19 cellular contexts compared by ENCODE assay signal in genomic region chr17:28878158-28878910, GRCh38. TPM values are rescaled to one million over a fixed set of nuclear protein-coding genes. Genes with fewer than 3 reads are reported as not detected.
A peak's percentile ranks its signal among the peaks of the same experiment; 100 is the strongest.
DNase-seq lines count a peak whose midpoint lies in the region; ATAC-seq and TF ChIP-seq lines count a peak whose summit lies in the region.
"Had no signal": no experiment of that assay in that cellular context is flagged by ENCODE, and none has a peak within 500 bp of the region (broad histone marks: within the 10 kb centered on the region; RNA-seq: fewer than 3 reads in every experiment).

No MANE protein-coding gene starts in this region.

- H3K27ac ChIP-seq in foreskin keratinocyte: peak overlapping the region; percentile 1
- H3K27ac ChIP-seq: coronary artery, SJSA1, thyroid gland had no signal

- no peaks in the 10 kb centered on the region for H3K27me3 ChIP-seq in Caco-2 (replicated peaks; ENCODE audit: control insufficient read depth, insufficient read depth, low read length)
- H3K27me3 ChIP-seq in foreskin keratinocyte: no peaks in the 10 kb centered on the region
- H3K27me3 ChIP-seq: SJSA1, thyroid gland had no signal

- no peak overlapping the region for H3K4me3 ChIP-seq in Caco-2 (ENCODE audit: low read depth, low read length)
- H3K4me3 ChIP-seq: coronary artery, GM12878, SJSA1, thyroid gland had no signal

- H3K27ac Mint-ChIP-seq in Caco-2 (ENCODE audit: unreplicated experiment): peak overlapping the region; percentile 13
- peak overlapping the region; percentile 13 for H3K27ac Mint-ChIP-seq in activated T-helper 1 cell treated with anti-CD3 and anti-CD28 coated beads, Interleukin-12 subunit alpha, Interleukin-12 subunit beta, Interleukin-2, Interleukin-4 antibody, amounts not matched to agents 30 ng/mL and 10 ng/mL and 1 ng/mL, durations not matched to agents 14 hours and 24 hours and 36 hours
- H3K27ac Mint-ChIP-seq: activated CD4-positive, alpha-beta T cell treated with anti-CD3 and anti-CD28 coated beads, Interleukin-2, amount 10 ng/mL, durations not matched to agents 7 days and 5 days; CD8-positive, alpha-beta T cell; T-helper 1 cell treated with Interleukin-12 subunit alpha and Interleukin-12 subunit beta and Interleukin-4 antibody, amounts not matched to agents 30 μg/mL and 1 μg/mL, for 36 hours had no signal

- peak; percentile 78 for ATAC-seq in foreskin keratinocyte
- ATAC-seq: CD8-positive, alpha-beta T cell had no signal

- TF ChIP-seq CTCF in Caco-2 (IDR thresholded peaks at IDR 0.05; ENCODE audit: insufficient read depth in 1 of 2, low read depth in 1 of 2, low read length in 1 of 2, severe bottlenecking in 1 of 2, unreplicated experiment in 1 of 2) (no peak), foreskin keratinocyte (conservative IDR thresholded peaks at IDR 0.05) (no peak)

- peaks cover 21% of the 10 kb centered on the region for H3K36me3 Mint-ChIP-seq in Caco-2 (ENCODE audit: insufficient read depth, unreplicated experiment)
- peaks cover 34% of the 10 kb centered on the region for H3K36me3 Mint-ChIP-seq in activated T-helper 1 cell treated with anti-CD3 and anti-CD28 coated beads, Interleukin-12 subunit alpha, Interleukin-12 subunit beta, Interleukin-2, Interleukin-4 antibody, amounts not matched to agents 30 ng/mL and 10 ng/mL and 1 ng/mL, durations not matched to agents 14 hours and 24 hours and 36 hours (ENCODE audit: low read depth)

- CTCF ChIA-PET in Caco-2 (lab: Charles Lee): interaction anchor here (0.6 to 4.8 kb wide), 8 partner anchors 17 to 151 kb away, joined by 3 to 70 read pairs (median 6); partner anchors contain the start of genes FAM222B and TLCD1

- DNase-seq in NCI-H2171 treated with DMSO at 0.1 percent for 48 hours (lab: John Stamatoyannopoulos, UW): peak; percentile 58
- no peak for DNase-seq in NCI-H2171 (lab: John Stamatoyannopoulos, UW)
- no peak for DNase-seq in Caco-2
- no peak for DNase-seq in activated T-helper 1 cell treated with anti-CD3 and anti-CD28 coated beads, Interleukin-12 subunit alpha, Interleukin-12 subunit beta, Interleukin-2, Interleukin-4 antibody, amounts not matched to agents 30 ng/mL and 10 ng/mL and 1 ng/mL, durations not matched to agents 14 hours and 24 hours and 36 hours (ENCODE audit: low spot score)
- peak; percentile 79 to 89 for DNase-seq in foreskin keratinocyte
- DNase-seq in NK-92 (lab: John Stamatoyannopoulos, UW; ENCODE audit: unreplicated experiment): no peak
- DNase-seq in AG20443 (ENCODE audit: low spot score): no peak
- DNase-seq in NCI-H1930 (lab: John Stamatoyannopoulos, UW): no peak
- DNase-seq: activated CD4-positive, alpha-beta T cell treated with anti-CD3 and anti-CD28 coated beads, Interleukin-2, amount 10 ng/mL, durations not matched to agents 7 days and 5 days; CD8-positive, alpha-beta T cell; KBM-7; nucleus accumbens had no signal

- H3K27me3 Mint-ChIP-seq in Caco-2 (ENCODE audit: insufficient read depth, unreplicated experiment): no peaks in the 10 kb centered on the region
- H3K27me3 Mint-ChIP-seq in activated T-helper 1 cell treated with anti-CD3 and anti-CD28 coated beads, Interleukin-12 subunit alpha, Interleukin-12 subunit beta, Interleukin-2, Interleukin-4 antibody, amounts not matched to agents 30 ng/mL and 10 ng/mL and 1 ng/mL, durations not matched to agents 14 hours and 24 hours and 36 hours (ENCODE audit: insufficient read depth): no peaks in the 10 kb centered on the region
- H3K27me3 Mint-ChIP-seq: activated CD4-positive, alpha-beta T cell treated with anti-CD3 and anti-CD28 coated beads, Interleukin-2, amount 10 ng/mL, durations not matched to agents 7 days and 5 days; brain had no signal

- no peaks in the 10 kb centered on the region for H3K9me3 Mint-ChIP-seq in Caco-2 (ENCODE audit: unreplicated experiment)
- no peaks in the 10 kb centered on the region for H3K9me3 Mint-ChIP-seq in activated T-helper 1 cell treated with anti-CD3 and anti-CD28 coated beads, Interleukin-12 subunit alpha, Interleukin-12 subunit beta, Interleukin-2, Interleukin-4 antibody, amounts not matched to agents 30 ng/mL and 10 ng/mL and 1 ng/mL, durations not matched to agents 14 hours and 24 hours and 36 hours
- H3K9me3 Mint-ChIP-seq: activated CD4-positive, alpha-beta T cell treated with anti-CD3 and anti-CD28 coated beads, Interleukin-2, amount 10 ng/mL, durations not matched to agents 7 days and 5 days; brain; CD8-positive, alpha-beta T cell; T-helper 1 cell treated with Interleukin-12 subunit alpha and Interleukin-12 subunit beta and Interleukin-4 antibody, amounts not matched to agents 30 μg/mL and 1 μg/mL, for 36 hours had no signal

- peaks cover 16% of the 10 kb centered on the region for H3K4me1 Mint-ChIP-seq in Caco-2 (ENCODE audit: low read depth, unreplicated experiment)
- H3K4me1 Mint-ChIP-seq in activated T-helper 1 cell treated with anti-CD3 and anti-CD28 coated beads, Interleukin-12 subunit alpha, Interleukin-12 subunit beta, Interleukin-2, Interleukin-4 antibody, amounts not matched to agents 30 ng/mL and 10 ng/mL and 1 ng/mL, durations not matched to agents 14 hours and 24 hours and 36 hours (ENCODE audit: low read depth): peaks cover 17% of the 10 kb centered on the region
- H3K4me1 Mint-ChIP-seq: brain had no signal

- intact Hi-C loops in Caco-2 (cut with micrococcal nuclease; ENCODE audit: unreplicated experiment): loop anchor here (2.0 to 10.0 kb wide), 2 partner anchors 14 to 54 kb away; no protein-coding TSS in a partner anchor
- intact Hi-C loops in activated T-helper 1 cell treated with anti-CD3 and anti-CD28 coated beads, Interleukin-12 subunit alpha, Interleukin-12 subunit beta, Interleukin-2, Interleukin-4 antibody, amounts not matched to agents 30 ng/mL and 10 ng/mL and 1 ng/mL, durations not matched to agents 14 hours and 24 hours and 36 hours (cut with micrococcal nuclease): no loop called here

- H3K4me3 Mint-ChIP-seq in Caco-2 (ENCODE audit: unreplicated experiment): no peak overlapping the region
- no peak overlapping the region for H3K4me3 Mint-ChIP-seq in activated T-helper 1 cell treated with anti-CD3 and anti-CD28 coated beads, Interleukin-12 subunit alpha, Interleukin-12 subunit beta, Interleukin-2, Interleukin-4 antibody, amounts not matched to agents 30 ng/mL and 10 ng/mL and 1 ng/mL, durations not matched to agents 14 hours and 24 hours and 36 hours
- H3K4me3 Mint-ChIP-seq: activated CD4-positive, alpha-beta T cell treated with anti-CD3 and anti-CD28 coated beads, Interleukin-2, amount 10 ng/mL, durations not matched to agents 7 days and 5 days; brain; CD8-positive, alpha-beta T cell; endodermal cell; T-helper 1 cell treated with Interleukin-12 subunit alpha and Interleukin-12 subunit beta and Interleukin-4 antibody, amounts not matched to agents 30 μg/mL and 1 μg/mL, for 36 hours had no signal

- H3K4me1 ChIP-seq in Caco-2 (0 out of 2 replicates have a peak, but pooled peaks cover 6% of the 10 kb centered on the region), foreskin keratinocyte (peaks cover 17% of the 10 kb centered on the region)
- H3K4me1 ChIP-seq: thyroid gland had no signal

- peaks cover 2% of the 10 kb centered on the region; the same call in 1 of the 2 replicates for H3K36me3 ChIP-seq in Caco-2 (ENCODE audit: control insufficient read depth, insufficient read depth, low read length)

- BruUV-seq in Caco-2 (replicated peaks; lab: Mats Ljungman, UMichigan): no TSS peak

- no peaks in the 10 kb centered on the region for H3K9me3 ChIP-seq in Caco-2
- H3K9me3 ChIP-seq: SJSA1, thyroid gland had no signal

- POLR2A ChIA-PET in Caco-2 (lab: Charles Lee): no interaction called here

RNA-seq across cellular contexts. Expression of gene FLOT2, which starts 19.2 kb away (rescaled TPM):
- total RNA-seq in Caco-2 (2022) (182 and 189 TPM in 2 replicates), foreskin keratinocyte (81.8 and 83.2 TPM in 2 replicates)
- 92.2 and 98.8 TPM in 2 replicates for total RNA-seq in activated T-helper 1 cell treated with anti-CD3 and anti-CD28 coated beads, Interleukin-12 subunit alpha, Interleukin-12 subunit beta, Interleukin-2, Interleukin-4 antibody, amounts not matched to agents 30 ng/mL and 10 ng/mL and 1 ng/mL, durations not matched to agents 14 hours and 24 hours and 36 hours
- 69.1 and 71.9 TPM in 2 replicates for polyA plus RNA-seq in foreskin keratinocyte

RNA-seq across cellular contexts. Expression of gene ERAL1, which starts 23.5 kb away (rescaled TPM):
- total RNA-seq in Caco-2 (2022) (77.4 and 85.1 TPM in 2 replicates), foreskin keratinocyte (34.8 and 44.4 TPM in 2 replicates)
- 60.4 and 61.5 TPM in 2 replicates for total RNA-seq in activated T-helper 1 cell treated with anti-CD3 and anti-CD28 coated beads, Interleukin-12 subunit alpha, Interleukin-12 subunit beta, Interleukin-2, Interleukin-4 antibody, amounts not matched to agents 30 ng/mL and 10 ng/mL and 1 ng/mL, durations not matched to agents 14 hours and 24 hours and 36 hours
- 65.8 and 72.8 TPM in 2 replicates for polyA plus RNA-seq in foreskin keratinocyte

RNA-seq across cellular contexts. Expression of gene DHRS13, which starts 24.5 kb away (rescaled TPM):
- total RNA-seq in Caco-2 (2022) (32.8 and 38.0 TPM in 2 replicates), foreskin keratinocyte (8.0 and 10.9 TPM in 2 replicates)
- total RNA-seq in activated T-helper 1 cell treated with anti-CD3 and anti-CD28 coated beads, Interleukin-12 subunit alpha, Interleukin-12 subunit beta, Interleukin-2, Interleukin-4 antibody, amounts not matched to agents 30 ng/mL and 10 ng/mL and 1 ng/mL, durations not matched to agents 14 hours and 24 hours and 36 hours: 34.6 and 34.9 TPM in 2 replicates
- polyA plus RNA-seq in foreskin keratinocyte: 8.0 and 11.5 TPM in 2 replicates

RNA-seq across cellular contexts. Expression of gene FAM222B, which starts 35.7 kb away (rescaled TPM):
- total RNA-seq in Caco-2 (2022): 37.6 and 39.5 TPM in 2 replicates
- 27.5 and 28.1 TPM in 2 replicates for total RNA-seq in activated T-helper 1 cell treated with anti-CD3 and anti-CD28 coated beads, Interleukin-12 subunit alpha, Interleukin-12 subunit beta, Interleukin-2, Interleukin-4 antibody, amounts not matched to agents 30 ng/mL and 10 ng/mL and 1 ng/mL, durations not matched to agents 14 hours and 24 hours and 36 hours
- total RNA-seq in foreskin keratinocyte: 16.3 and 17.9 TPM in 2 replicates
- polyA plus RNA-seq in foreskin keratinocyte: 9.8 and 10.8 TPM in 2 replicates

Comparison
In these comparisons a context has a peak if more than half of its experiments do, and no peak if none do; other contexts are left out.
1. DNase-seq: peak in NCI-H2171 treated with DMSO at 0.1 percent for 48 hours (single experiment) and foreskin keratinocyte (2 of 2); none in NCI-H2171 (single experiment), Caco-2 (0 of 2), activated T-helper 1 cell treated with anti-CD3 and anti-CD28 coated beads, Interleukin-12 subunit alpha, Interleukin-12 subunit beta, Interleukin-2, Interleukin-4 antibody, amounts not matched to agents 30 ng/mL and 10 ng/mL and 1 ng/mL, durations not matched to agents 14 hours and 24 hours and 36 hours (single experiment), NK-92 (single experiment), AG20443 (single experiment) and NCI-H1930 (0 of 2).